1 cellular context compared by ENCODE assay signal in genomic region chr1:224489585-224490365, GRCh38.
TF ChIP-seq lines count a peak whose summit lies in the region.

No MANE protein-coding gene starts in this region.

TF ChIP-seq in HepG2, 621 proteins besides CTCF, POLR2A, EP300 and RAD21 (continued from another document):
- 0 out of 2 replicates have a peak, but pooled peaks have one; percentile 17 for TF ChIP-seq ARID5B (CRISPR knock-in tag; IDR thresholded peaks at IDR 0.05)
- no peak for TF ChIP-seq SOX6 (IDR thresholded peaks at IDR 0.05)
- TF ChIP-seq SOX6 (CRISPR knock-in tag; IDR thresholded peaks at IDR 0.05) = 0 out of 2 replicates have a peak, but pooled peaks have one; percentile 10
- TF ChIP-seq HNF4A (CRISPR knock-in tag; IDR thresholded peaks at IDR 0.05) = peak; percentile 41
- peak; percentile 59; the same call in 1 of the 2 replicates for TF ChIP-seq ONECUT2 (CRISPR knock-in tag; IDR thresholded peaks at IDR 0.05)
- TF ChIP-seq SOX5 (CRISPR knock-in tag; IDR thresholded peaks at IDR 0.05; ENCODE audit: borderline replicate concordance) = no peak
- peak; percentile 25; the same call in 1 of the 2 replicates for TF ChIP-seq PAXIP1 (CRISPR knock-in tag; conservative IDR thresholded peaks at IDR 0.05)
- 0 out of 2 replicates have a peak, but pooled peaks have one; percentile 12 for TF ChIP-seq KAT2B (IDR thresholded peaks at IDR 0.05; ENCODE audit: borderline replicate concordance, low read depth, low read length)
- no peak for TF ChIP-seq ZNF749 (CRISPR knock-in tag; IDR thresholded peaks at IDR 0.05; ENCODE audit: borderline replicate concordance)
- TF ChIP-seq ZNF264 (CRISPR knock-in tag; IDR thresholded peaks at IDR 0.05) = peak; percentile 54; the same call in 1 of the 2 replicates
- TF ChIP-seq ZMAT3 (CRISPR knock-in tag; conservative IDR thresholded peaks at IDR 0.05) = no peak
- peak; percentile 99 for TF ChIP-seq ZNF12 (CRISPR knock-in tag; IDR thresholded peaks at IDR 0.05)
- no peak for TF ChIP-seq FOXP1 (IDR thresholded peaks at IDR 0.05)
- peak; percentile 69 for TF ChIP-seq FOXP1 (CRISPR knock-in tag; IDR thresholded peaks at IDR 0.05)
- TF ChIP-seq FOXA3 (CRISPR knock-in tag; IDR thresholded peaks at IDR 0.05) = peak; percentile 65; the same call in 1 of the 2 replicates
- TF ChIP-seq ZNF280D (CRISPR knock-in tag; IDR thresholded peaks at IDR 0.05) = no peak
- TF ChIP-seq SIX4 (CRISPR knock-in tag; IDR thresholded peaks at IDR 0.05) = peak; percentile 55; the same call in 1 of the 2 replicates
- no peak for TF ChIP-seq ZNF788 (CRISPR knock-in tag; IDR thresholded peaks at IDR 0.05; ENCODE audit: borderline replicate concordance)
- peak; percentile 15; the same call in 1 of the 2 replicates for TF ChIP-seq SIX1 (CRISPR knock-in tag; IDR thresholded peaks at IDR 0.05; ENCODE audit: borderline replicate concordance)
